ENCODE assay signal across 15 cellular contexts in genomic region chr6:139577124-139577800, GRCh38.
DNase-seq lines count a peak whose midpoint lies in the region; ATAC-seq and TF ChIP-seq lines count a peak whose summit lies in the region.
"Had no signal": no experiment of that assay in that cellular context is flagged by ENCODE, and none has a peak within 500 bp of the region (broad histone marks: within the 10 kb centered on the region; RNA-seq: fewer than 3 reads in every experiment).

No MANE protein-coding gene starts in this region.

- WGBS in smooth muscle cell (ENCODE audit: low lambda C conversion rate), result 94% methylated on average over 6 of the region's 6 CpGs

- no TSS peak for BruUV-seq in HCT116 (replicated peaks; lab: Mats Ljungman, UMichigan)

- no peak for DNase-seq in HCT116 (ENCODE audit: low read depth, low spot score)
- DNase-seq in astrocyte of the hippocampus (ENCODE audit: low read depth, low spot score), result peak; percentile 63
- peak; percentile 53 for DNase-seq in kidney tubule cell (ENCODE audit: low spot score)
- DNase-seq in smooth muscle cell (lab: John Stamatoyannopoulos, UW; ENCODE audit: unreplicated experiment), result no peak
- no peak for DNase-seq in HUDEP-2 (lab: John Stamatoyannopoulos, UW; ENCODE audit: unreplicated experiment in 76 of 76)
- DNase-seq in midbrain (lab: John Stamatoyannopoulos, UW), result no peak
- no peak for DNase-seq in progenitor cell of endocrine pancreas (ENCODE audit: low spot score, unreplicated experiment)
- DNase-seq: colonic mucosa; NCI-H2171; psoas muscle; stimulated activated CD4-positive, alpha-beta T cell treated with anti-CD3 and anti-CD28 coated beads, Interleukin-2, amount 100 ng/mL, for 24 hours had no signal

- H3K4me1 ChIP-seq in HCT116 (ENCODE audit: control insufficient read depth in 1 of 2, insufficient read depth in 2 of 2, low read length in 2 of 2) (peaks cover 0 to 21% of the 10 kb centered on the region in 2 experiments; a peak in 2 of 4 replicates), smooth muscle cell (ENCODE audit: low read depth) (peaks cover 8% of the 10 kb centered on the region)
- H3K4me1 ChIP-seq: BLaER1, colonic mucosa had no signal

- H3K79me2 ChIP-seq in HCT116 (ENCODE audit: insufficient read depth, low read length) (no peaks in the 10 kb centered on the region), smooth muscle cell (ENCODE audit: low read depth) (no peaks in the 10 kb centered on the region)

- no peak overlapping the region for H3K4me3 Mint-ChIP-seq in progenitor cell of endocrine pancreas (ENCODE audit: low read depth)
- H3K4me3 Mint-ChIP-seq: activated naive CD4-positive, alpha-beta T cell treated with anti-CD3 and anti-CD28 coated beads, Interleukin-2, amount 50 U/mL, for 24 hours had no signal

- H3K9me3 ChIP-seq in HCT116 (ENCODE audit: control insufficient read depth in 1 of 2, insufficient read depth in 1 of 2, low read depth in 1 of 2, low read length in 2 of 2), result no peaks in the 10 kb centered on the region
- no peaks in the 10 kb centered on the region for H3K9me3 ChIP-seq in smooth muscle cell (replicated peaks; ENCODE audit: low read depth)
- H3K9me3 ChIP-seq: BLaER1, colonic mucosa, psoas muscle had no signal

- H3K9me3 Mint-ChIP-seq in progenitor cell of endocrine pancreas (ENCODE audit: low read depth), result peaks cover 6% of the 10 kb centered on the region
- H3K9me3 Mint-ChIP-seq: activated naive CD4-positive, alpha-beta T cell treated with anti-CD3 and anti-CD28 coated beads, Interleukin-2, amount 50 U/mL, for 24 hours had no signal

- RAD21 ChIA-PET in HCT116 (lab: Charles Lee; ENCODE audit: low non-redundant PET in 1 of 2, low total read pairs in 2 of 2, uncharacterized antibody in 2 of 2, unreplicated experiment in 2 of 2), result no interaction called here

- TF ChIP-seq RAD21 in HCT116 (IDR thresholded peaks at IDR 0.05; ENCODE audit: low read depth), result no peak

- H3K27me3 Mint-ChIP-seq in progenitor cell of endocrine pancreas, result peaks cover 4% of the 10 kb centered on the region

- CTCF ChIA-PET in HCT116 (lab: Charles Lee), result no interaction called here

- no peak for TF ChIP-seq POLR2A in HCT116 (IDR thresholded peaks at IDR 0.05; ENCODE audit: borderline replicate concordance, extremely low read depth, insufficient read depth, insufficient read length)

- peak; percentile 64; the same call in 1 of the 2 replicates for ATAC-seq in HCT116
- no peak for ATAC-seq in HG03520 (IDR thresholded peaks at IDR 0.05; ENCODE audit: unreplicated experiment)
- ATAC-seq: psoas muscle had no signal

- POLR2A ChIA-PET in HCT116 (lab: Charles Lee), result interaction anchor here (1.1 kb wide), 1 partner anchor 11 kb away, joined by 4 read pairs; no protein-coding TSS in a partner anchor

- no peak overlapping the region for H3K27ac ChIP-seq in HCT116 (ENCODE audit: low read depth, low read length)
- H3K27ac ChIP-seq in smooth muscle cell (ENCODE audit: low read depth), result peak overlapping the region; percentile 98
- H3K27ac ChIP-seq: BLaER1, colonic mucosa, HL-60, psoas muscle had no signal

- H2AFZ ChIP-seq in HCT116 (ENCODE audit: low read depth, low read length, poor library complexity, severe bottlenecking), result peak overlapping the region; percentile 56
- H2AFZ ChIP-seq in smooth muscle cell (ENCODE audit: low read depth), result peak overlapping the region; percentile 6

- no peaks in the 10 kb centered on the region for H3K36me3 Mint-ChIP-seq in progenitor cell of endocrine pancreas (ENCODE audit: insufficient read depth)
- H3K36me3 Mint-ChIP-seq: activated naive CD4-positive, alpha-beta T cell treated with anti-CD3 and anti-CD28 coated beads, Interleukin-2, amount 50 U/mL, for 24 hours had no signal

- H4K20me1 ChIP-seq in HCT116 (ENCODE audit: insufficient read depth), result no peaks in the 10 kb centered on the region
- no peaks in the 10 kb centered on the region for H4K20me1 ChIP-seq in smooth muscle cell (ENCODE audit: low read depth)
- H4K20me1 ChIP-seq: BLaER1 had no signal

- H3F3A ChIP-seq in smooth muscle cell (ENCODE audit: low read depth), result peaks cover 14% of the 10 kb centered on the region

- no peak overlapping the region for H3K27ac Mint-ChIP-seq in progenitor cell of endocrine pancreas
- H3K27ac Mint-ChIP-seq: activated naive CD4-positive, alpha-beta T cell treated with anti-CD3 and anti-CD28 coated beads, Interleukin-2, amount 50 U/mL, for 24 hours had no signal

- H3K27me3 ChIP-seq in HCT116 (ENCODE audit: insufficient read depth, low read length) (no peaks in the 10 kb centered on the region), smooth muscle cell (ENCODE audit: low read depth) (no peaks in the 10 kb centered on the region)
- H3K27me3 ChIP-seq: BLaER1, colonic mucosa had no signal

- H3K36me3 ChIP-seq in HCT116 (ENCODE audit: control insufficient read depth in 1 of 2, insufficient read depth in 2 of 2, low read length in 2 of 2) (no peaks in the 10 kb centered on the region), smooth muscle cell (ENCODE audit: low read depth) (no peaks in the 10 kb centered on the region)
- H3K36me3 ChIP-seq: BLaER1, colonic mucosa had no signal

- H3K9me2 ChIP-seq in HCT116 (ENCODE audit: insufficient read depth), result no peaks in the 10 kb centered on the region

- no peak overlapping the region for H3K9ac ChIP-seq in HCT116 (ENCODE audit: low read length)
- H3K9ac ChIP-seq in smooth muscle cell (ENCODE audit: low read depth), result peak overlapping the region; percentile 80
- H3K9ac ChIP-seq: BLaER1 had no signal

- no peak overlapping the region for H3K4me3 ChIP-seq in HCT116 (replicated peaks in 1 of 2; ENCODE audit: low read depth in 1 of 2, low read length in 2 of 2)
- H3K4me3 ChIP-seq in smooth muscle cell, result no peak overlapping the region
- H3K4me3 ChIP-seq: BLaER1, colonic mucosa, psoas muscle had no signal

- H3K4me2 ChIP-seq in HCT116 (ENCODE audit: low read length) (no peak overlapping the region), smooth muscle cell (peak overlapping the region; percentile 81)
- H3K4me2 ChIP-seq: BLaER1 had no signal

- no peak for TF ChIP-seq CTCF in HCT116 (IDR thresholded peaks at IDR 0.05 in 2 of 3, conservative IDR thresholded peaks at IDR 0.05 in 1 of 3; ENCODE audit: borderline replicate concordance in 1 of 3, insufficient read depth in 1 of 3, low read depth in 2 of 3, low read length in 2 of 3)
- no peak for TF ChIP-seq CTCF in smooth muscle cell (IDR thresholded peaks at IDR 0.05; ENCODE audit: borderline replicate concordance, insufficient read depth, poor library complexity, severe bottlenecking)
- no peak for TF ChIP-seq CTCF in progenitor cell of endocrine pancreas (IDR thresholded peaks at IDR 0.05; ENCODE audit: unreplicated experiment)

- H3K4me1 Mint-ChIP-seq in progenitor cell of endocrine pancreas (ENCODE audit: low read depth), result peaks cover 4% of the 10 kb centered on the region

- intact Hi-C loops in HCT116 (cut with micrococcal nuclease), result no loop called here

TF ChIP-seq in HCT116, 20 proteins besides CTCF, POLR2A, EP300 and RAD21 (continues in another document):
- TF ChIP-seq YY1 (IDR thresholded peaks at IDR 0.05; ENCODE audit: extremely low read depth, insufficient replicate concordance, low read depth, low read length) (no peak), ZBTB33 (IDR thresholded peaks at IDR 0.05; ENCODE audit: extremely low read depth, insufficient replicate concordance, low read length) (no peak), SIN3A (IDR thresholded peaks at IDR 0.05; ENCODE audit: low read depth) (no peak), TCF7L2 (IDR thresholded peaks at IDR 0.05; ENCODE audit: borderline replicate concordance, extremely low read depth, insufficient read depth, insufficient read length) (no peak), MAX (IDR thresholded peaks at IDR 0.05) (no peak), REST (IDR thresholded peaks at IDR 0.05; ENCODE audit: low read depth) (no peak), EGR1 (IDR thresholded peaks at IDR 0.05; ENCODE audit: low read depth) (no peak)

Comparison
In these comparisons a context has a peak if more than half of its experiments do, and no peak if none do; other contexts are left out.
1. DNase-seq: peak in astrocyte of the hippocampus (single experiment) and kidney tubule cell (single experiment); none in HCT116 (single experiment), smooth muscle cell (single experiment), HUDEP-2 (0 of 76), midbrain (single experiment) and progenitor cell of endocrine pancreas (single experiment).